Comparison of ENCODE assay signal across 1 cellular context in genomic region chr2:112979731-112980130, GRCh38.
TF ChIP-seq lines count a peak whose summit lies in the region.

No MANE protein-coding gene starts in this region.

TF ChIP-seq in K562, 482 proteins besides CTCF, POLR2A, EP300 and RAD21:
- no peak for TF ChIP-seq DDX20 (tag; IDR thresholded peaks at IDR 0.05; ENCODE audit: low read depth)
- no peak for TF ChIP-seq SMAD1 (IDR thresholded peaks at IDR 0.05; ENCODE audit: low read depth, low read length, partially characterized antibody)
- peak; percentile 84 for TF ChIP-seq ZNF24 (IDR thresholded peaks at IDR 0.05)
